Comparison of ENCODE assay signal across 34 cellular contexts in the genomic region with DNA sequence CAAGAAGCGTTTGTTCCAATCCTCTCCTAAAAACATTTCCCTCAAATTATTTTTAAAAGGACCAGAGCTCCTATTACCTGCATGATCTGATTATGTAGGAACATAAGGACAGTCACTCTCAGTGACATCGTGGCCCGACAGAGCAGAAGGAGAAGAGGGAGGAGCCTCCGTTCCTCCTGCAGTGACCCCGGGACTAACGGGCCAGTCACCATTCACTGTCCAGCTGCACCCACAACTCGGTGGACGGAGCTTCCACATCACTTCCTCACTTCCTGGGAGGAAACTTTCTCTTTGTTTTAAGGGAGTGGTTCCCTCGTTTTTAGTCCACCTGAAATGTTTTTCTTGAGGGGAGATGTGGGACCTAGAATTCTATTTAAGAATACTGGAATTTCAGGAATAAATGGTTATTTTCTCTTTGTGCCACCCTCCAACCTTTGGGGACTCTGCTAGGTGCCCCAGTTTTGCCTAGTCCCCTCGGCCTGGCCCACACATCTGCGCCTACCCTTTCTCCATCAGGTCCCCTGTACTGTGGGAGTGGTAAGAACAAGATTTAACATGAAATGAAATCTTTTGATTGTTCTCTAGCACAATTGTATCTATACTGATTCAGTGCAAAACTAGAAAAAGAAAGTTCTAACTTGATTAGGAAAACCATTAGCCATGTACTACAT.
"Had no signal": no experiment of that assay in that cellular context is flagged by ENCODE, and none has a peak within 500 bp of the region (broad histone marks: within the 10 kb centered on the region; RNA-seq: fewer than 3 reads in every experiment).

No MANE protein-coding gene starts in this region.

- H3K36me3 Mint-ChIP-seq: activated CD8-positive, alpha-beta memory T cell treated with anti-CD3 and anti-CD28 coated beads, Interleukin-2, amount 10 ng/mL, durations not matched to agents 7 days and 5 days; activated naive CD4-positive, alpha-beta T cell treated with anti-CD3 and anti-CD28 coated beads, Interleukin-2, amount 10 ng/mL, durations not matched to agents 7 days and 5 days; activated naive CD8-positive, alpha-beta T cell; brain had no signal

- H3K9me3 ChIP-seq: SJSA1 had no signal

- H3K9me3 Mint-ChIP-seq: activated CD4-positive, alpha-beta memory T cell treated with anti-CD3 and anti-CD28 coated beads, Interleukin-2, amount 10 ng/mL, durations not matched to agents 7 days and 5 days; activated naive CD4-positive, alpha-beta T cell treated with anti-CD3 and anti-CD28 coated beads, Interleukin-2, amount 10 ng/mL, durations not matched to agents 7 days and 5 days; activated naive CD8-positive, alpha-beta T cell treated with anti-CD3 and anti-CD28 coated beads, Interleukin-2, amount 50 U/mL, for 24 hours had no signal

- H3K9ac ChIP-seq: KMS-11 had no signal

- ATAC-seq: activated CD8-positive, alpha-beta memory T cell treated with anti-CD3 and anti-CD28 coated beads, Interleukin-2, amount 10 ng/mL, durations not matched to agents 7 days and 5 days; activated naive CD8-positive, alpha-beta T cell treated with anti-CD3 and anti-CD28 coated beads, Interleukin-2, amount 50 U/mL, for 24 hours had no signal

- H3K4me2 ChIP-seq: KMS-11 had no signal

- H3K4me1 ChIP-seq: SJSA1 had no signal

- H3K4me3 ChIP-seq: SJSA1 had no signal

- H3K36me3 ChIP-seq: SJSA1, WERI-Rb-1 had no signal

- H3K4me1 Mint-ChIP-seq: activated CD4-positive, alpha-beta memory T cell treated with anti-CD3 and anti-CD28 coated beads, Interleukin-2, amount 10 ng/mL, durations not matched to agents 7 days and 5 days; activated CD8-positive, alpha-beta memory T cell treated with anti-CD3 and anti-CD28 coated beads, Interleukin-2, amount 10 ng/mL, durations not matched to agents 7 days and 5 days; activated naive CD4-positive, alpha-beta T cell treated with anti-CD3 and anti-CD28 coated beads, Interleukin-2, amount 10 ng/mL, durations not matched to agents 7 days and 5 days; activated naive CD8-positive, alpha-beta T cell treated with anti-CD3 and anti-CD28 coated beads, Interleukin-2, amount 50 U/mL, for 24 hours; brain had no signal

- DNase-seq: activated CD4-positive, alpha-beta memory T cell treated with anti-CD3 and anti-CD28 coated beads, Interleukin-2, amount 10 ng/mL, durations not matched to agents 7 days and 5 days; activated CD4-positive, alpha-beta T cell treated with anti-CD3 and anti-CD28 coated beads for 1 hour; activated CD4-positive, alpha-beta T cell treated with anti-CD3 and anti-CD28 coated beads for 48 hours; activated CD4-positive, CD25-positive, alpha-beta regulatory T cell; activated CD8-positive, alpha-beta memory T cell treated with anti-CD3 and anti-CD28 coated beads for 24 hours; activated CD8-positive, alpha-beta memory T cell treated with anti-CD3 and anti-CD28 coated beads, Interleukin-2, amount 10 ng/mL, durations not matched to agents 7 days and 5 days; activated CD8-positive, alpha-beta memory T cell treated with anti-CD3 and anti-CD28 coated beads, Interleukin-2, amount 50 U/mL, for 48 hours; activated effector memory CD4-positive, alpha-beta T cell treated with Interleukin-2 at 50 U/mL for 16 hours; activated naive CD4-positive, alpha-beta T cell treated with anti-CD3 and anti-CD28 coated beads, Interleukin-2, amount 10 ng/mL, durations not matched to agents 7 days and 5 days; activated naive CD8-positive, alpha-beta T cell treated with anti-CD3 and anti-CD28 coated beads, Interleukin-2, amount 50 U/mL, for 24 hours; activated T-cell treated with anti-CD3 and anti-CD28 coated beads, Interleukin-2, amount 50 U/mL, for 48 hours; anterior cingulate cortex; central memory CD4-positive, alpha-beta T cell; MM.1S; MV-4-11; NCI-H1092; NCI-H1436 treated with DMSO at 0.1 percent for 48 hours; NCI-H1694 treated with DMSO at 0.1 percent for 48 hours; NCI-H2029; NCI-H2171; NCI-H510A; NCI-H526; NCI-H748 treated with DMSO at 0.1 percent for 48 hours; NK-92 treated with Interleukin-12 subunit alpha and Interleukin-12 subunit beta, amount 100 ng/mL, for 24 hours; SHP77 treated with DMSO at 0.1 percent for 48 hours; SW 1271; T-helper 1 cell; T-helper 2 cell; T-helper 9 cell; WERI-Rb-1 had no signal

- H3K27ac ChIP-seq: KMS-11, SJSA1, WERI-Rb-1 had no signal

- H3K27ac Mint-ChIP-seq: activated CD4-positive, alpha-beta memory T cell treated with anti-CD3 and anti-CD28 coated beads, Interleukin-2, amount 10 ng/mL, durations not matched to agents 7 days and 5 days; activated CD8-positive, alpha-beta memory T cell treated with anti-CD3 and anti-CD28 coated beads, Interleukin-2, amount 10 ng/mL, durations not matched to agents 7 days and 5 days; activated naive CD4-positive, alpha-beta T cell treated with anti-CD3 and anti-CD28 coated beads, Interleukin-2, amount 10 ng/mL, durations not matched to agents 7 days and 5 days; activated naive CD8-positive, alpha-beta T cell; activated naive CD8-positive, alpha-beta T cell treated with anti-CD3 and anti-CD28 coated beads, Interleukin-2, amount 50 U/mL, for 24 hours; brain had no signal

- H3K27me3 Mint-ChIP-seq: activated naive CD8-positive, alpha-beta T cell treated with anti-CD3 and anti-CD28 coated beads, Interleukin-2, amount 50 U/mL, for 24 hours had no signal

- H3K4me3 Mint-ChIP-seq: activated CD4-positive, alpha-beta memory T cell treated with anti-CD3 and anti-CD28 coated beads, Interleukin-2, amount 10 ng/mL, durations not matched to agents 7 days and 5 days; activated CD8-positive, alpha-beta memory T cell treated with anti-CD3 and anti-CD28 coated beads, Interleukin-2, amount 10 ng/mL, durations not matched to agents 7 days and 5 days; activated naive CD4-positive, alpha-beta T cell treated with anti-CD3 and anti-CD28 coated beads, Interleukin-2, amount 10 ng/mL, durations not matched to agents 7 days and 5 days; activated naive CD8-positive, alpha-beta T cell; activated naive CD8-positive, alpha-beta T cell treated with anti-CD3 and anti-CD28 coated beads, Interleukin-2, amount 50 U/mL, for 24 hours; brain had no signal
